In the genomic region with DNA sequence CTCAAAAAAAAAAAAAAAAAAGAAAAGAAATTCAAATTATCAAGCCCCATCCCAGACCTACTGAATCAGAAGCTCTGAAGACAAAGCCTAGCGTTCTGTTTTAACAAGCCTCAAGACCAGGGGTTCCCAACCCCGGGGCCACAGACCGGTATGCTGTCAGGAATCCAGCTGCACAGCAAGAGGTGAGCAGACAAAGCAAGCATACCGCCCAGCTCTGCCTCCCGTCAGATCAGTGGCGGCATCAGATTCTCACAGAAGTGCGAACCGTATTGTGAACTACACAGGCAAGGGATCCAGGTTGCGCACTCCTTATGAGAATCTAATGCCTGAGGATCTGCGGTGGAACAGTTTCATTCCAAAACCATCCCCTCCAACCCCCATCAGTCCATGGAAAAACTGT, we compare ENCODE assay signal across 1 cellular context.
TF ChIP-seq lines count a peak whose summit lies in the region.

No MANE protein-coding gene starts in this region.

TF ChIP-seq in HepG2, 621 proteins besides CTCF, POLR2A, EP300 and RAD21:
- no peak for TF ChIP-seq ZBTB42 (CRISPR knock-in tag; IDR thresholded peaks at IDR 0.05)
- TF ChIP-seq, protein P1, sequence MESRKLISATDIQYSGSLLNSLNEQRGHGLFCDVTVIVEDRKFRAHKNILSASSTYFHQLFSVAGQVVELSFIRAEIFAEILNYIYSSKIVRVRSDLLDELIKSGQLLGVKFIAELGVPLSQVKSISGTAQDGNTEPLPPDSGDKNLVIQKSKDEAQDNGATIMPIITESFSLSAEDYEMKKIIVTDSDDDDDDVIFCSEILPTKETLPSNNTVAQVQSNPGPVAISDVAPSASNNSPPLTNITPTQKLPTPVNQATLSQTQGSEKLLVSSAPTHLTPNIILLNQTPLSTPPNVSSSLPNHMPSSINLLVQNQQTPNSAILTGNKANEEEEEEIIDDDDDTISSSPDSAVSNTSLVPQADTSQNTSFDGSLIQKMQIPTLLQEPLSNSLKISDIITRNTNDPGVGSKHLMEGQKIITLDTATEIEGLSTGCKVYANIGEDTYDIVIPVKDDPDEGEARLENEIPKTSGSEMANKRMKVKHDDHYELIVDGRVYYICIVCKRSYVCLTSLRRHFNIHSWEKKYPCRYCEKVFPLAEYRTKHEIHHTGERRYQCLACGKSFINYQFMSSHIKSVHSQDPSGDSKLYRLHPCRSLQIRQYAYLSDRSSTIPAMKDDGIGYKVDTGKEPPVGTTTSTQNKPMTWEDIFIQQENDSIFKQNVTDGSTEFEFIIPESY (CRISPR knock-in tag; IDR thresholded peaks at IDR 0.05), result peak; percentile 81; the same call in 1 of the 2 replicates
- no peak for TF ChIP-seq PRPF4 (IDR thresholded peaks at IDR 0.05; ENCODE audit: low read depth, low read length, poor library complexity, severe bottlenecking)
- TF ChIP-seq, protein P2, sequence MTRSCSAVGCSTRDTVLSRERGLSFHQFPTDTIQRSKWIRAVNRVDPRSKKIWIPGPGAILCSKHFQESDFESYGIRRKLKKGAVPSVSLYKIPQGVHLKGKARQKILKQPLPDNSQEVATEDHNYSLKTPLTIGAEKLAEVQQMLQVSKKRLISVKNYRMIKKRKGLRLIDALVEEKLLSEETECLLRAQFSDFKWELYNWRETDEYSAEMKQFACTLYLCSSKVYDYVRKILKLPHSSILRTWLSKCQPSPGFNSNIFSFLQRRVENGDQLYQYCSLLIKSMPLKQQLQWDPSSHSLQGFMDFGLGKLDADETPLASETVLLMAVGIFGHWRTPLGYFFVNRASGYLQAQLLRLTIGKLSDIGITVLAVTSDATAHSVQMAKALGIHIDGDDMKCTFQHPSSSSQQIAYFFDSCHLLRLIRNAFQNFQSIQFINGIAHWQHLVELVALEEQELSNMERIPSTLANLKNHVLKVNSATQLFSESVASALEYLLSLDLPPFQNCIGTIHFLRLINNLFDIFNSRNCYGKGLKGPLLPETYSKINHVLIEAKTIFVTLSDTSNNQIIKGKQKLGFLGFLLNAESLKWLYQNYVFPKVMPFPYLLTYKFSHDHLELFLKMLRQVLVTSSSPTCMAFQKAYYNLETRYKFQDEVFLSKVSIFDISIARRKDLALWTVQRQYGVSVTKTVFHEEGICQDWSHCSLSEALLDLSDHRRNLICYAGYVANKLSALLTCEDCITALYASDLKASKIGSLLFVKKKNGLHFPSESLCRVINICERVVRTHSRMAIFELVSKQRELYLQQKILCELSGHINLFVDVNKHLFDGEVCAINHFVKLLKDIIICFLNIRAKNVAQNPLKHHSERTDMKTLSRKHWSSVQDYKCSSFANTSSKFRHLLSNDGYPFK (CRISPR knock-in tag; IDR thresholded peaks at IDR 0.05; ENCODE audit: borderline replicate concordance), result no peak
- TF ChIP-seq, protein P3, sequence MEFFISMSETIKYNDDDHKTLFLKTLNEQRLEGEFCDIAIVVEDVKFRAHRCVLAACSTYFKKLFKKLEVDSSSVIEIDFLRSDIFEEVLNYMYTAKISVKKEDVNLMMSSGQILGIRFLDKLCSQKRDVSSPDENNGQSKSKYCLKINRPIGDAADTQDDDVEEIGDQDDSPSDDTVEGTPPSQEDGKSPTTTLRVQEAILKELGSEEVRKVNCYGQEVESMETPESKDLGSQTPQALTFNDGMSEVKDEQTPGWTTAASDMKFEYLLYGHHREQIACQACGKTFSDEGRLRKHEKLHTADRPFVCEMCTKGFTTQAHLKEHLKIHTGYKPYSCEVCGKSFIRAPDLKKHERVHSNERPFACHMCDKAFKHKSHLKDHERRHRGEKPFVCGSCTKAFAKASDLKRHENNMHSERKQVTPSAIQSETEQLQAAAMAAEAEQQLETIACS (CRISPR knock-in tag; IDR thresholded peaks at IDR 0.05), result no peak
